In the genomic region with DNA sequence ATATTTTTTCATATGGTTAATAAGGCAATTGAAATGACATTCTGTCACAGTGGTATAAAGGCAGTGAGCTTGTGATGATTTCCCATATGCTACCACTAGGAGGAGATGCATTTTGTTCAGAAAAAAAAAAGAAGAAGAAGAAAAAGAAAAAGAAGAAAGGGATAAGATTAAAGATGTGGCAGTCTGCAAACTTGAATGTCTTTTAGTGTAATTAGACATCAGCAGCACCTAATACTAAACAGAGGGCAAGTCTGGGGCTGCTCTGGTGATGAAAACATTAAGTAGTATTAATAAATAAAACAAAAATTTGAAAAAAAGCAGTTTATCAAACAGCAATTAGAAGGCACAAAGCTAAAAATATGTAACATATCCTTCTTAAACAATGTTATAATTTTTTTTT, we compare ENCODE assay signal across 11 cellular contexts.
DNase-seq lines count a peak whose midpoint lies in the region; ATAC-seq, FAIRE-seq and TF ChIP-seq lines count a peak whose summit lies in the region.
"Had no signal": no experiment of that assay in that cellular context is flagged by ENCODE, and none has a peak within 500 bp of the region (broad histone marks: within the 10 kb centered on the region; RNA-seq: fewer than 3 reads in every experiment).

No MANE protein-coding gene starts in this region.

- CTCF ChIA-PET in WTC11 (lab: Charles Lee) = interaction anchor here (0.5 to 2.7 kb wide), 23 partner anchors 9 to 562 kb away, joined by 3 to 17 read pairs (median 3); no protein-coding TSS in a partner anchor
- CTCF ChIA-PET in HepG2 (lab: Yijun Ruan, JAX; ENCODE audit: low intra/inter-chr PET ratio, low total read pairs) = no interaction called here

- no peak for TF ChIP-seq POLR2A in HepG2 (IDR thresholded peaks at IDR 0.05; ENCODE audit: insufficient read depth in 1 of 2, low read depth in 2 of 2, low read length in 2 of 2)

- no peaks in the 10 kb centered on the region for H3K36me3 Mint-ChIP-seq in WTC11

- no peak for TF ChIP-seq RAD21 in HepG2 (CRISPR knock-in tag; IDR thresholded peaks at IDR 0.05)

- no peak overlapping the region for H3K27ac ChIP-seq in HepG2 (ENCODE audit: extremely low read length, insufficient read depth, low read length)
- H3K27ac ChIP-seq: SJSA1 had no signal

- H3K27ac Mint-ChIP-seq in WTC11 = no peak overlapping the region

- no peak overlapping the region for H3K9ac ChIP-seq in HepG2 (ENCODE audit: insufficient read depth, low read depth, low read length)

- no peaks in the 10 kb centered on the region for H4K20me1 ChIP-seq in HepG2 (ENCODE audit: insufficient read depth, low read length)

- intact Hi-C loops in HepG2 (cut with micrococcal nuclease; ENCODE audit: unreplicated experiment) = no loop called here

- H3K27me3 Mint-ChIP-seq in WTC11 (ENCODE audit: low read depth) = no peaks in the 10 kb centered on the region; the same call in 1 of the 2 replicates

- H3K4me3 Mint-ChIP-seq in WTC11 = no peak overlapping the region

- no TSS peak for BruUV-seq in HepG2 (replicated peaks; lab: Mats Ljungman, UMichigan)

- FAIRE-seq in HepG2 (lab: Jason Lieb, UNC) = no peak

- H2AFZ ChIP-seq in HepG2 (ENCODE audit: low read length) = no peak overlapping the region

- peak; percentile 69 for DNase-seq in DMS53 (lab: John Stamatoyannopoulos, UW)
- DNase-seq in Jurkat, Clone E6-1 (ENCODE audit: low read depth, low spot score) = peak; percentile 6
- DNase-seq in WTC11 (ENCODE audit: low spot score) = no peak
- DNase-seq in HepG2 (ENCODE audit: low spot score) = peak; percentile 11
- no peak for DNase-seq in NCI-H1417 treated with DMSO at 0.1 percent for 48 hours (lab: John Stamatoyannopoulos, UW)
- DNase-seq: activated effector memory CD4-positive, alpha-beta T cell treated with anti-CD3 and anti-CD28 coated beads, Interleukin-2, amount 50 U/mL, for 16 hours; hippocampal formation had no signal

- no peak overlapping the region for H3K4me2 ChIP-seq in HepG2 (ENCODE audit: low read depth, low read length)

- TF ChIP-seq EP300 in HepG2 (IDR thresholded peaks at IDR 0.05; ENCODE audit: low read depth in 2 of 2, low read length in 2 of 2) (no peak), HepG2 (CRISPR knock-in tag; IDR thresholded peaks at IDR 0.05; ENCODE audit: borderline replicate concordance) (no peak)

- TF ChIP-seq CTCF in WTC11 (IDR thresholded peaks at IDR 0.05) (peak; percentile 49; the same call in 1 of the 2 replicates), HepG2 (CRISPR knock-in tag; IDR thresholded peaks at IDR 0.05) (peak; percentile 40)

- in situ Hi-C loops in HepG2 (cut with HindIII; ENCODE audit: extremely low pct_ligation_motif_present, low pct_unique_long_range_greater_than_20kb) = loop anchor here (25.0 kb wide), 1 partner anchor 642 kb away; no protein-coding TSS in a partner anchor

- POLR2A ChIA-PET in WTC11 (lab: Charles Lee) = no interaction called here
- POLR2A ChIA-PET in HepG2 (lab: Yijun Ruan, JAX) = no interaction called here

- H3K36me3 ChIP-seq in HepG2 (replicated peaks in 1 of 2; ENCODE audit: control insufficient read depth in 1 of 2, insufficient read depth in 2 of 2, low read length in 2 of 2) = no peaks in the 10 kb centered on the region
- H3K36me3 ChIP-seq: SJSA1 had no signal

- no peak; the same call in 1 of the 2 replicates for ATAC-seq in WTC11
- peak; percentile 57; the same call in 2 of the 3 replicates for ATAC-seq in HepG2
- ATAC-seq in GM18873 (IDR thresholded peaks at IDR 0.05; ENCODE audit: low FRiP score, unreplicated experiment) = no peak
- ATAC-seq in HG02870 (IDR thresholded peaks at IDR 0.05; ENCODE audit: unreplicated experiment) = no peak
- no peak for ATAC-seq in GM18498 (IDR thresholded peaks at IDR 0.05; ENCODE audit: unreplicated experiment)

- no peak overlapping the region for H3K4me3 ChIP-seq in Jurkat, Clone E6-1 (ENCODE audit: low read length)
- H3K4me3 ChIP-seq in HepG2 (replicated peaks in 1 of 3; ENCODE audit: insufficient read depth in 1 of 3, low read depth in 2 of 3, low read length in 3 of 3) = no peak overlapping the region
- H3K4me3 ChIP-seq: SJSA1 had no signal

- no peaks in the 10 kb centered on the region for H3K27me3 ChIP-seq in HepG2 (ENCODE audit: control insufficient read depth in 1 of 2, insufficient read depth in 2 of 2, low read length in 2 of 2)
- H3K27me3 ChIP-seq: SJSA1 had no signal

- H3K9me3 ChIP-seq in HepG2 (ENCODE audit: low read length) = no peaks in the 10 kb centered on the region
- H3K9me3 ChIP-seq: SJSA1 had no signal

- H3K4me1 Mint-ChIP-seq in WTC11 = no peaks in the 10 kb centered on the region

- peaks cover 4% of the 10 kb centered on the region; the same call in 1 of the 2 replicates for H3K9me3 Mint-ChIP-seq in WTC11

- H3K4me1 ChIP-seq in HepG2 (ENCODE audit: insufficient read depth, low read length) = no peaks in the 10 kb centered on the region
- H3K4me1 ChIP-seq: SJSA1 had no signal

- no peaks in the 10 kb centered on the region for H3K79me2 ChIP-seq in HepG2 (ENCODE audit: insufficient read depth, low read length)

TF ChIP-seq in WTC11, 78 proteins besides CTCF, POLR2A, EP300 and RAD21:
- TF ChIP-seq, protein P1, sequence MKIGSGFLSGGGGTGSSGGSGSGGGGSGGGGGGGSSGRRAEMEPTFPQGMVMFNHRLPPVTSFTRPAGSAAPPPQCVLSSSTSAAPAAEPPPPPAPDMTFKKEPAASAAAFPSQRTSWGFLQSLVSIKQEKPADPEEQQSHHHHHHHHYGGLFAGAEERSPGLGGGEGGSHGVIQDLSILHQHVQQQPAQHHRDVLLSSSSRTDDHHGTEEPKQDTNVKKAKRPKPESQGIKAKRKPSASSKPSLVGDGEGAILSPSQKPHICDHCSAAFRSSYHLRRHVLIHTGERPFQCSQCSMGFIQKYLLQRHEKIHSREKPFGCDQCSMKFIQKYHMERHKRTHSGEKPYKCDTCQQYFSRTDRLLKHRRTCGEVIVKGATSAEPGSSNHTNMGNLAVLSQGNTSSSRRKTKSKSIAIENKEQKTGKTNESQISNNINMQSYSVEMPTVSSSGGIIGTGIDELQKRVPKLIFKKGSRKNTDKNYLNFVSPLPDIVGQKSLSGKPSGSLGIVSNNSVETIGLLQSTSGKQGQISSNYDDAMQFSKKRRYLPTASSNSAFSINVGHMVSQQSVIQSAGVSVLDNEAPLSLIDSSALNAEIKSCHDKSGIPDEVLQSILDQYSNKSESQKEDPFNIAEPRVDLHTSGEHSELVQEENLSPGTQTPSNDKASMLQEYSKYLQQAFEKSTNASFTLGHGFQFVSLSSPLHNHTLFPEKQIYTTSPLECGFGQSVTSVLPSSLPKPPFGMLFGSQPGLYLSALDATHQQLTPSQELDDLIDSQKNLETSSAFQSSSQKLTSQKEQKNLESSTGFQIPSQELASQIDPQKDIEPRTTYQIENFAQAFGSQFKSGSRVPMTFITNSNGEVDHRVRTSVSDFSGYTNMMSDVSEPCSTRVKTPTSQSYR (CRISPR knock-in tag; IDR thresholded peaks at IDR 0.05) = no peak

TF ChIP-seq in HepG2, 621 proteins besides CTCF, POLR2A, EP300 and RAD21:
- 0 out of 2 replicates have a peak, but pooled peaks have one; percentile 10 for TF ChIP-seq STAG1 (CRISPR knock-in tag; IDR thresholded peaks at IDR 0.05)
- TF ChIP-seq, protein P2, sequence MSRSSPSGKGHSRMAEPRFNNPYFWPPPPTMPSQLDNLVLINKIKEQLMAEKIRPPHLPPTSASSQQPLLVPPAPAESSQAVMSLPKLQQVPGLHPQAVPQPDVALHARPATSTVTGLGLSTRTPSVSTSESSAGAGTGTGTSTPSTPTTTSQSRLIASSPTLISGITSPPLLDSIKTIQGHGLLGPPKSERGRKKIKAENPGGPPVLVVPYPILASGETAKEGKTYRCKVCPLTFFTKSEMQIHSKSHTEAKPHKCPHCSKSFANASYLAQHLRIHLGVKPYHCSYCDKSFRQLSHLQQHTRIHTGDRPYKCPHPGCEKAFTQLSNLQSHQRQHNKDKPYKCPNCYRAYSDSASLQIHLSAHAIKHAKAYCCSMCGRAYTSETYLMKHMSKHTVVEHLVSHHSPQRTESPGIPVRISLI (CRISPR knock-in tag; IDR thresholded peaks at IDR 0.05; ENCODE audit: borderline replicate concordance) = peak; percentile 52; the same call in 1 of the 2 replicates
- TF ChIP-seq, protein P3, sequence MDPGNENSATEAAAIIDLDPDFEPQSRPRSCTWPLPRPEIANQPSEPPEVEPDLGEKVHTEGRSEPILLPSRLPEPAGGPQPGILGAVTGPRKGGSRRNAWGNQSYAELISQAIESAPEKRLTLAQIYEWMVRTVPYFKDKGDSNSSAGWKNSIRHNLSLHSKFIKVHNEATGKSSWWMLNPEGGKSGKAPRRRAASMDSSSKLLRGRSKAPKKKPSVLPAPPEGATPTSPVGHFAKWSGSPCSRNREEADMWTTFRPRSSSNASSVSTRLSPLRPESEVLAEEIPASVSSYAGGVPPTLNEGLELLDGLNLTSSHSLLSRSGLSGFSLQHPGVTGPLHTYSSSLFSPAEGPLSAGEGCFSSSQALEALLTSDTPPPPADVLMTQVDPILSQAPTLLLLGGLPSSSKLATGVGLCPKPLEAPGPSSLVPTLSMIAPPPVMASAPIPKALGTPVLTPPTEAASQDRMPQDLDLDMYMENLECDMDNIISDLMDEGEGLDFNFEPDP (CRISPR knock-in tag; conservative IDR thresholded peaks at IDR 0.05) = no peak
- peak; percentile 14; the same call in 1 of the 2 replicates for TF ChIP-seq SMC3 (IDR thresholded peaks at IDR 0.05; ENCODE audit: low read length)

Comparison
In these comparisons a context has a peak if more than half of its experiments do, and no peak if none do; other contexts are left out.
1. DNase-seq: peak in DMS53 (single experiment), Jurkat, Clone E6-1 (single experiment) and HepG2 (single experiment); none in WTC11 (single experiment) and NCI-H1417 treated with DMSO at 0.1 percent for 48 hours (single experiment).